1 cellular context compared by ENCODE assay signal in the genomic region with DNA sequence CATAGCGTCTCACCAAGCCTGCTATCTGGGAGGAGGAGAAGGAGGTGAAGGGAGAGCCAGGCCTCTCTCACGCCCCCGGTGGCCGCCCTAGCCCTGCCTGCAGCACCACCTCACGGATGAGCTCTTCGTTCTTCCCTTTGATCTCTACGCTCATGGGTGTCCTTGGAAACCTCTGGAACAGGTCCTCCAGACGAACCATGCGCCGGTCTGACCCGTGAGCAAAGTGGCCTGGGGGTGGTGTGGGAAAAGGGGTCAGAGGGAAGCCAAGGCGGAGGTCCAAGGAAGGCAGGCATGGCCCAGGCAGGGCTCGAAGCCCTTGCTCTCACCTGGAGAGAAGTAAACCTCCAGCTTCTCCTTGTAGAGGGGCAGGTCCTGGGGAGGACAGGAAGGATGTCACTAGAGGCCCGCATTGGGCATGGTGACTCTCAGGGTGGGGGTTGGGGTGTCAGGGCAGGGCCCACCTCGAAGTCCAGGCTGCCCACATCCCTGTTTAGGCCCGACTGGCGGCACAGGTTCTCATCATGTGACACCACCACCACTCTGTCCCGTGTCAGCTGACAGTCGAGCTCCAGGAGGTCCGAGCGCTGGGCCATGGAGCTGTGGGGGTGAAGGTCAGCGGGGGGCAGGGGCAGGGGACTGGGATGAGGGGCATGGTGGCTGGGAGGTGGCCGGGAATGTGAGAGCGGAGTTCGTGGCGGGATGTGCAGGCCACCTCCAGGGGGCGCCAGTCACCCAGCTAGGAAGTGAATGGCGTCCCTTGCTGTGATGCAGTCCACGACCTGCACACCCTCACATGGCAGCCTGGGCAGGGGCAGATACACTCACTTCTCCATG.
A peak's percentile ranks its signal among the peaks of the same experiment; 100 is the strongest.
TF ChIP-seq lines count a peak whose summit lies in the region.

No MANE protein-coding gene starts in this region.

TF ChIP-seq in WTC11, 78 proteins besides CTCF, POLR2A, EP300 and RAD21 (continued from another document):
- TF ChIP-seq ZBTB43 (CRISPR knock-in tag; IDR thresholded peaks at IDR 0.05), result 0 out of 2 replicates have a peak, but pooled peaks have one; percentile 21
- TF ChIP-seq IRF2 (CRISPR knock-in tag; IDR thresholded peaks at IDR 0.05; ENCODE audit: borderline replicate concordance, low read depth), result no peak
- no peak for TF ChIP-seq TEAD4 (CRISPR knock-in tag; IDR thresholded peaks at IDR 0.05)
- TF ChIP-seq MYBL2 (CRISPR knock-in tag; IDR thresholded peaks at IDR 0.05), result 0 out of 2 replicates have a peak, but pooled peaks have one; percentile 26
TF ChIP-seq in WTC11: peak in this region for 8.
